In genomic region chr1:184412472-184412871, GRCh38 we compare ENCODE assay signal across 40 cellular contexts.
"Had no signal": no experiment of that assay in that cellular context is flagged by ENCODE, and none has a peak within 500 bp of the region (broad histone marks: within the 10 kb centered on the region; RNA-seq: fewer than 3 reads in every experiment).

No MANE protein-coding gene starts in this region.

- H3K4me3 Mint-ChIP-seq: activated naive CD4-positive, alpha-beta T cell treated with anti-CD3 and anti-CD28 coated beads for 36 hours; activated naive CD4-positive, alpha-beta T cell treated with anti-CD3 and anti-CD28 coated beads, Interleukin-2, amount 10 ng/mL, durations not matched to agents 7 days and 5 days; activated naive CD4-positive, alpha-beta T cell treated with anti-CD3 and anti-CD28 coated beads, Interleukin-2, amount 50 U/mL, for 24 hours; activated naive CD8-positive, alpha-beta T cell; activated naive CD8-positive, alpha-beta T cell treated with anti-CD3 and anti-CD28 coated beads for 36 hours; activated naive CD8-positive, alpha-beta T cell treated with anti-CD3 and anti-CD28 coated beads, Interleukin-2, amount 10 ng/mL, durations not matched to agents 7 days and 5 days; activated naive CD8-positive, alpha-beta T cell treated with anti-CD3 and anti-CD28 coated beads, Interleukin-2, amount 50 U/mL, for 24 hours; activated T-cell treated with anti-CD3 and anti-CD28 coated beads, Interleukin-2, amount 50 U/mL, for 24 hours; activated T-cell treated with anti-CD3 and anti-CD28 coated beads, Interleukin-2, amount 50 U/mL, for 4 hours; activated T-cell treated with anti-CD3 and anti-CD28 coated beads, Interleukin-2, amount 50 U/mL, for 72 hours; activated T-helper 1 cell treated with anti-CD3 and anti-CD28 coated beads, Interleukin-12 subunit alpha, Interleukin-12 subunit beta, Interleukin-2, Interleukin-4 antibody, amounts not matched to agents 30 ng/mL and 10 ng/mL and 1 ng/mL, durations not matched to agents 14 hours and 24 hours and 36 hours; activated T-helper 17 cell treated with anti-CD3 and anti-CD28 coated beads, Interleukin-2, amount 50 U/mL, for 72 hours; brain; central memory CD8-positive, alpha-beta T cell had no signal

- H3K4me3 ChIP-seq: adrenal gland, ascending aorta, body of pancreas, breast epithelium, cardiac muscle cell had no signal

- H3K4me1 Mint-ChIP-seq: activated naive CD4-positive, alpha-beta T cell treated with anti-CD3 and anti-CD28 coated beads, Interleukin-2, amount 10 ng/mL, durations not matched to agents 7 days and 5 days; activated naive CD4-positive, alpha-beta T cell treated with anti-CD3 and anti-CD28 coated beads, Interleukin-2, amount 50 U/mL, for 24 hours; activated naive CD8-positive, alpha-beta T cell treated with anti-CD3 and anti-CD28 coated beads for 36 hours; activated naive CD8-positive, alpha-beta T cell treated with anti-CD3 and anti-CD28 coated beads, Interleukin-2, amount 10 ng/mL, durations not matched to agents 7 days and 5 days; activated T-helper 17 cell treated with anti-CD3 and anti-CD28 coated beads, Interleukin-2, amount 50 U/mL, for 72 hours had no signal

- FAIRE-seq: astrocyte, bronchial epithelial cell had no signal

- ATAC-seq: activated naive CD4-positive, alpha-beta T cell treated with anti-CD3 and anti-CD28 coated beads, Interleukin-2, amount 50 U/mL, for 72 hours; activated naive CD8-positive, alpha-beta T cell treated with anti-CD3 and anti-CD28 coated beads, Interleukin-2, amount 50 U/mL, for 24 hours; activated T-cell treated with anti-CD3 and anti-CD28 coated beads, Interleukin-2, amount 50 U/mL, for 4 hours; activated T-cell treated with anti-CD3 and anti-CD28 coated beads, Interleukin-2, amount 50 U/mL, for 72 hours; activated T-helper 17 cell treated with anti-CD3 and anti-CD28 coated beads, Interleukin-2, amount 50 U/mL, for 72 hours; body of pancreas had no signal

- H3K9me3 ChIP-seq: adrenal gland, ascending aorta, body of pancreas, breast epithelium had no signal

- H3K27me3 ChIP-seq: adrenal gland, ascending aorta, body of pancreas, brain microvascular endothelial cell, breast epithelium, cardiac muscle cell had no signal

- H3K27me3 Mint-ChIP-seq: activated naive CD8-positive, alpha-beta T cell treated with anti-CD3 and anti-CD28 coated beads for 36 hours; brain; central memory CD8-positive, alpha-beta T cell had no signal

- H3K27ac Mint-ChIP-seq: activated naive CD4-positive, alpha-beta T cell treated with anti-CD3 and anti-CD28 coated beads for 36 hours; activated naive CD4-positive, alpha-beta T cell treated with anti-CD3 and anti-CD28 coated beads, Interleukin-2, amount 10 ng/mL, durations not matched to agents 7 days and 5 days; activated naive CD4-positive, alpha-beta T cell treated with anti-CD3 and anti-CD28 coated beads, Interleukin-2, amount 50 U/mL, for 24 hours; activated naive CD4-positive, alpha-beta T cell treated with anti-CD3 and anti-CD28 coated beads, Interleukin-2, amount 50 U/mL, for 72 hours; activated naive CD8-positive, alpha-beta T cell; activated naive CD8-positive, alpha-beta T cell treated with anti-CD3 and anti-CD28 coated beads for 36 hours; activated naive CD8-positive, alpha-beta T cell treated with anti-CD3 and anti-CD28 coated beads, Interleukin-2, amount 10 ng/mL, durations not matched to agents 7 days and 5 days; activated naive CD8-positive, alpha-beta T cell treated with anti-CD3 and anti-CD28 coated beads, Interleukin-2, amount 50 U/mL, for 24 hours; activated T-cell treated with anti-CD3 and anti-CD28 coated beads, Interleukin-2, amount 50 U/mL, for 24 hours; activated T-cell treated with anti-CD3 and anti-CD28 coated beads, Interleukin-2, amount 50 U/mL, for 72 hours; activated T-helper 1 cell treated with anti-CD3 and anti-CD28 coated beads, Interleukin-12 subunit alpha, Interleukin-12 subunit beta, Interleukin-2, Interleukin-4 antibody, amounts not matched to agents 30 ng/mL and 10 ng/mL and 1 ng/mL, durations not matched to agents 14 hours and 24 hours and 36 hours; activated T-helper 17 cell treated with anti-CD3 and anti-CD28 coated beads, Interleukin-2, amount 50 U/mL, for 72 hours; activated T-helper 2 cell treated with anti-CD3 and anti-CD28 coated beads, Interferon-gamma antibody, Interleukin-2, Interleukin-4, amounts not matched to agents 10 μg/mL and 5 μg/mL and 100 μg/mL, durations not matched to agents 14 hours and 24 hours and 36 hours; brain had no signal

- H3K36me3 ChIP-seq: adrenal gland, ascending aorta, brain microvascular endothelial cell, breast epithelium, cardiac muscle cell had no signal

- H3K9me3 Mint-ChIP-seq: activated naive CD4-positive, alpha-beta T cell treated with anti-CD3 and anti-CD28 coated beads for 36 hours; activated naive CD4-positive, alpha-beta T cell treated with anti-CD3 and anti-CD28 coated beads, Interleukin-2, amount 10 ng/mL, durations not matched to agents 7 days and 5 days; activated naive CD4-positive, alpha-beta T cell treated with anti-CD3 and anti-CD28 coated beads, Interleukin-2, amount 50 U/mL, for 24 hours; activated naive CD4-positive, alpha-beta T cell treated with anti-CD3 and anti-CD28 coated beads, Interleukin-2, amount 50 U/mL, for 72 hours; activated naive CD8-positive, alpha-beta T cell treated with anti-CD3 and anti-CD28 coated beads for 36 hours; activated naive CD8-positive, alpha-beta T cell treated with anti-CD3 and anti-CD28 coated beads, Interleukin-2, amount 10 ng/mL, durations not matched to agents 7 days and 5 days; activated naive CD8-positive, alpha-beta T cell treated with anti-CD3 and anti-CD28 coated beads, Interleukin-2, amount 50 U/mL, for 24 hours; activated T-cell treated with anti-CD3 and anti-CD28 coated beads, Interleukin-2, amount 50 U/mL, for 24 hours; activated T-cell treated with anti-CD3 and anti-CD28 coated beads, Interleukin-2, amount 50 U/mL, for 4 hours; activated T-cell treated with anti-CD3 and anti-CD28 coated beads, Interleukin-2, amount 50 U/mL, for 72 hours; activated T-helper 1 cell treated with anti-CD3 and anti-CD28 coated beads, Interleukin-12 subunit alpha, Interleukin-12 subunit beta, Interleukin-2, Interleukin-4 antibody, amounts not matched to agents 30 ng/mL and 10 ng/mL and 1 ng/mL, durations not matched to agents 14 hours and 24 hours and 36 hours; activated T-helper 17 cell treated with anti-CD3 and anti-CD28 coated beads, Interleukin-2, amount 50 U/mL, for 72 hours; activated T-helper 2 cell treated with anti-CD3 and anti-CD28 coated beads, Interferon-gamma antibody, Interleukin-2, Interleukin-4, amounts not matched to agents 10 μg/mL and 5 μg/mL and 100 μg/mL, durations not matched to agents 14 hours and 24 hours and 36 hours; brain; central memory CD8-positive, alpha-beta T cell had no signal

- H3K27ac ChIP-seq: adrenal gland, ascending aorta, body of pancreas, brain microvascular endothelial cell, breast epithelium, cardiac muscle cell had no signal

- H3K36me3 Mint-ChIP-seq: activated naive CD4-positive, alpha-beta T cell treated with anti-CD3 and anti-CD28 coated beads, Interleukin-2, amount 10 ng/mL, durations not matched to agents 7 days and 5 days; activated naive CD4-positive, alpha-beta T cell treated with anti-CD3 and anti-CD28 coated beads, Interleukin-2, amount 50 U/mL, for 24 hours; activated naive CD4-positive, alpha-beta T cell treated with anti-CD3 and anti-CD28 coated beads, Interleukin-2, amount 50 U/mL, for 72 hours; activated naive CD8-positive, alpha-beta T cell; activated naive CD8-positive, alpha-beta T cell treated with anti-CD3 and anti-CD28 coated beads for 36 hours; activated naive CD8-positive, alpha-beta T cell treated with anti-CD3 and anti-CD28 coated beads, Interleukin-2, amount 10 ng/mL, durations not matched to agents 7 days and 5 days had no signal

- H3K4me1 ChIP-seq: ascending aorta had no signal

- DNase-seq: activated effector memory CD4-positive, alpha-beta T cell treated with anti-CD3 and anti-CD28 coated beads, Interleukin-2, amount 50 U/mL, for 16 hours; activated effector memory CD4-positive, alpha-beta T cell treated with Interleukin-2 at 50 U/mL for 16 hours; activated gamma-delta T cell; activated gamma-delta T cell treated with Interleukin-2 at 50 U/mL for 16 hours; activated naive CD4-positive, alpha-beta T cell; activated naive CD4-positive, alpha-beta T cell treated with anti-CD3 and anti-CD28 coated beads for 36 hours; activated naive CD4-positive, alpha-beta T cell treated with anti-CD3 and anti-CD28 coated beads, Interleukin-2, amount 10 ng/mL, durations not matched to agents 7 days and 5 days; activated naive CD4-positive, alpha-beta T cell treated with anti-CD3 and anti-CD28 coated beads, Interleukin-2, amount 50 U/mL, for 16 hours; activated naive CD4-positive, alpha-beta T cell treated with Interleukin-2 at 50 U/mL for 16 hours; activated naive CD8-positive, alpha-beta T cell treated with anti-CD3 and anti-CD28 coated beads for 36 hours; activated naive CD8-positive, alpha-beta T cell treated with anti-CD3 and anti-CD28 coated beads, Interleukin-2, amount 10 ng/mL, durations not matched to agents 7 days and 5 days; activated naive CD8-positive, alpha-beta T cell treated with anti-CD3 and anti-CD28 coated beads, Interleukin-2, amount 50 U/mL, for 24 hours; activated T-cell treated with anti-CD3 and anti-CD28 coated beads, Interleukin-2, amount 50 U/mL, for 1 hour; activated T-cell treated with anti-CD3 and anti-CD28 coated beads, Interleukin-2, amount 50 U/mL, for 24 hours; activated T-cell treated with anti-CD3 and anti-CD28 coated beads, Interleukin-2, amount 50 U/mL, for 4 hours; activated T-cell treated with anti-CD3 and anti-CD28 coated beads, Interleukin-2, amount 50 U/mL, for 48 hours; activated T-cell treated with anti-CD3 and anti-CD28 coated beads, Interleukin-2, amount 50 U/mL, for 72 hours; adrenal gland; amniotic stem cell; amygdala; anterior cingulate cortex; aorta; body of pancreas; brain microvascular endothelial cell; caudate nucleus; central memory CD4-positive, alpha-beta T cell; cerebellar nuclear complex had no signal
